In the genomic region with DNA sequence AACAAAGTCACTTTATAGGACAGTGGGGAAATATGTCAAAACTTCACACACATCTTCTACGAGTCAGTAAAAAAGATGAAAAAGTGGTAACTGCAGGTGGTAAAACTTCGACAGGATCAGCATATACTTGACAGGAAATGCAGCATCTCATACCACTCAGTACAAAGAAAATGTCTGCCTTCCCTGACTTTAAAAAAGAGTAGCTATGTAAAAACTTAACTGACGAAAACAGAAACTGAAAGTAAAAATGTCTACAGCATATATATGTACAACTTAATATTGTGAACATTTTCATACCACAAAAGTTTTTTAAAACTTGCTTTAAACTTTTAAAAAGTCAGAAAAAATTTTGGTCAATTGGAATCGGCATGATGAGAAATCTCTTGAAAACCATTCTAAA, we compare ENCODE assay signal across 8 cellular contexts. TPM values are rescaled to one million over a fixed set of nuclear protein-coding genes. Genes with fewer than 3 reads are reported as not detected.
DNase-seq lines count a peak whose midpoint lies in the region; ATAC-seq and TF ChIP-seq lines count a peak whose summit lies in the region.

No MANE protein-coding gene starts in this region.

- TF ChIP-seq EP300 in transverse colon (IDR thresholded peaks at IDR 0.05; ENCODE audit: low read depth), result no peak

- H3K9me3 ChIP-seq in DND-41 (ENCODE audit: insufficient read depth, low read length, severe bottlenecking), result no peaks in the 10 kb centered on the region
- no peaks in the 10 kb centered on the region for H3K9me3 ChIP-seq in adrenal gland (replicated peaks in 1 of 3)
- no peaks in the 10 kb centered on the region for H3K9me3 ChIP-seq in transverse colon

- H3K4me3 ChIP-seq in DND-41 (ENCODE audit: low read depth in 1 of 2, low read length in 2 of 2), result peak overlapping the region; percentile 51 to 67; a peak in 3 of 4 replicates
- H3K4me3 ChIP-seq in adrenal gland, result peak overlapping the region; percentile 81 to 92 (median 87)
- H3K4me3 ChIP-seq in transverse colon, result peak overlapping the region; percentile 50 to 89 (median 68)

- H3K27me3 Mint-ChIP-seq in IgD-negative memory B cell, result no peaks in the 10 kb centered on the region

- no peaks in the 10 kb centered on the region for H3K27me3 ChIP-seq in DND-41 (ENCODE audit: insufficient read depth, low read length, poor library complexity)
- H3K27me3 ChIP-seq in adrenal gland, result no peaks in the 10 kb centered on the region
- H3K27me3 ChIP-seq in transverse colon, result no peaks in the 10 kb centered on the region

- peak; percentile 37 for ATAC-seq in DND-41 (ENCODE audit: insufficient read depth, low read depth)
- no peak for ATAC-seq in HG02885 (IDR thresholded peaks at IDR 0.05; ENCODE audit: poor library complexity, unreplicated experiment)
- no peak for ATAC-seq in HG02981 (IDR thresholded peaks at IDR 0.05; ENCODE audit: unreplicated experiment)

- peak overlapping the region; percentile 87 to 98 (median 98) for H3K27ac Mint-ChIP-seq in IgD-negative memory B cell

- intact Hi-C loops in adrenal gland (cut with DNase I), result loop anchor here (5.0 to 10.0 kb wide), 3 partner anchors 57 to 109 kb away; partner anchors contain the start of genes ATXN7L2 (in 2 of the 2) and GPR61 (in 1 of the 2)
- intact Hi-C loops in transverse colon (cut with DNase I; ENCODE audit: low total_unique reads), result no loop called here

- H3K4me1 Mint-ChIP-seq in IgD-negative memory B cell, result peaks cover 20 to 32% (median 24%) of the 10 kb centered on the region in 3 donors

- 2 to 6% (median 3%) methylated on average over 4 of the region's 4 CpGs for WGBS in adrenal gland, 4 donors
- 2% methylated on average over 4 of the region's 4 CpGs for WGBS in transverse colon (ENCODE audit: low coverage in 1 of 2), 2 donors

- peak overlapping the region; percentile 81 for H3K4me2 ChIP-seq in DND-41 (ENCODE audit: insufficient read depth, low read length)

- H3K36me3 ChIP-seq in DND-41 (ENCODE audit: insufficient read depth, low read length) (peaks cover 35% of the 10 kb centered on the region), adrenal gland (replicated peaks in 1 of 2) (peaks cover 0 to 17% of the 10 kb centered on the region in 2 donors), transverse colon (peaks cover 0 to 8% (median 3%) of the 10 kb centered on the region in 4 donors)

- TF ChIP-seq CTCF in DND-41 (IDR thresholded peaks at IDR 0.05; ENCODE audit: borderline replicate concordance, extremely low read depth, low read length, poor library complexity, severe bottlenecking), result no peak
- no peak for TF ChIP-seq CTCF in adrenal gland (IDR thresholded peaks at IDR 0.05)
- TF ChIP-seq CTCF in transverse colon (IDR thresholded peaks at IDR 0.05), result no peak

- H3K79me2 ChIP-seq in DND-41 (ENCODE audit: insufficient read depth, low read length), result peaks cover 67% of the 10 kb centered on the region

- H3K9me3 Mint-ChIP-seq in IgD-negative memory B cell, result no peaks in the 10 kb centered on the region

- peaks cover 34% of the 10 kb centered on the region; the same call in 1 of the 2 replicates for H4K20me1 ChIP-seq in DND-41 (ENCODE audit: insufficient read depth, low read length)

- H3K27ac ChIP-seq in DND-41 (ENCODE audit: low read length) (peak overlapping the region; percentile 76), adrenal gland (peak overlapping the region; percentile 40 to 96 (median 76)), transverse colon (peak overlapping the region; percentile 89 to 91 (median 90))

- no peaks in the 10 kb centered on the region for H3K36me3 Mint-ChIP-seq in IgD-negative memory B cell

- H2AFZ ChIP-seq in DND-41 (ENCODE audit: low read depth, low read length), result peak overlapping the region; percentile 71; the same call in 1 of the 2 replicates

- H3K4me3 Mint-ChIP-seq in IgD-negative memory B cell, result peak overlapping the region; percentile 91 to 100 (median 98)

- TF ChIP-seq POLR2A in adrenal gland (IDR thresholded peaks at IDR 0.05), result no peak
- TF ChIP-seq POLR2A in transverse colon (IDR thresholded peaks at IDR 0.05), result no peak

- in situ Hi-C loops in transverse colon (cut with MboI; ENCODE audit: low pct_ligation_motif_present in 1 of 4, low pct_unique_long_range_greater_than_20kb in 1 of 4, low sequenced_read_pairs in 3 of 4), result no loop called here

- H3K4me1 ChIP-seq in DND-41 (ENCODE audit: insufficient read depth, low read length) (peaks cover 39% of the 10 kb centered on the region), adrenal gland (replicated peaks in 1 of 2) (peaks cover 13 to 37% of the 10 kb centered on the region in 2 donors), transverse colon (peaks cover 14 to 37% (median 23%) of the 10 kb centered on the region in 4 donors)

- DNase-seq in DND-41 (no peak), adrenal gland (no peak), kidney tubule cell (ENCODE audit: low spot score) (peak; percentile 45), transverse colon (no peak)
- no peak for DNase-seq in activated CD8-positive, alpha-beta memory T cell treated with anti-CD3 and anti-CD28 coated beads, Interleukin-2, amount 50 U/mL, for 48 hours

- peak overlapping the region; percentile 68 for H3K9ac ChIP-seq in DND-41 (ENCODE audit: low read depth, low read length)

RNA-seq across cellular contexts. Expression of gene PSMA5, which starts 0.9 kb away (rescaled TPM):
- polyA plus RNA-seq in IgD-negative memory B cell (77.1 TPM), adrenal gland (100 to 1,000 TPM in 1 of 3 donors, 10 to 100 TPM in 2; 26.3 to 108 (median 40.1) TPM)
- total RNA-seq in adrenal gland (100 to 1,000 TPM in 1 of 8 donors, 10 to 100 TPM in 7; 22.8 to 142 (median 63.4) TPM), transverse colon (10 to 100 TPM; 28.4 to 41.8 (median 33.3) TPM)

RNA-seq across cellular contexts. Expression of gene SORT1, which starts 27.7 kb away (rescaled TPM):
- polyA plus RNA-seq in IgD-negative memory B cell, result 0.09 TPM
- 10 to 100 TPM; 27.3 to 56.8 (median 42.2) TPM for total RNA-seq in adrenal gland
- 10 to 100 TPM; 13.4 to 14.6 (median 14.2) TPM for polyA plus RNA-seq in adrenal gland
- total RNA-seq in transverse colon, result 10 to 100 TPM; 53.5 to 79.3 (median 66.2) TPM

RNA-seq across cellular contexts. Expression of gene SYPL2, which starts 41.0 kb away (rescaled TPM):
- not detected for polyA plus RNA-seq in IgD-negative memory B cell
- total RNA-seq in adrenal gland, result 10 to 100 TPM in 5 of 8 donors, 1 to 10 TPM in 3; 9.2 to 20.3 (median 13.7) TPM
- polyA plus RNA-seq in adrenal gland, result 10 to 100 TPM in 1 of 3 donors, 1 to 10 TPM in 2; 5.8 to 23.6 (median 8.5) TPM
- 1 to 10 TPM in 1 of 4 donors, under 1 TPM in 3; 0.40 to 4.1 (median 0.44) TPM for total RNA-seq in transverse colon

RNA-seq across cellular contexts. Expression of gene ATXN7L2, which starts 58.3 kb away (rescaled TPM):
- 7.3 TPM for polyA plus RNA-seq in IgD-negative memory B cell
- total RNA-seq in adrenal gland, result 10 to 100 TPM in 3 of 8 donors, 1 to 10 TPM in 5; 5.8 to 16.3 (median 9.0) TPM
- 100 to 1,000 TPM in 1 of 3 donors, 10 to 100 TPM in 1, 1 to 10 TPM in 1; 3.1 to 109 (median 45.5) TPM for polyA plus RNA-seq in adrenal gland
- 10 to 100 TPM in 1 of 4 donors, 1 to 10 TPM in 3; 2.7 to 12.3 (median 6.2) TPM for total RNA-seq in transverse colon
